In the genomic region with DNA sequence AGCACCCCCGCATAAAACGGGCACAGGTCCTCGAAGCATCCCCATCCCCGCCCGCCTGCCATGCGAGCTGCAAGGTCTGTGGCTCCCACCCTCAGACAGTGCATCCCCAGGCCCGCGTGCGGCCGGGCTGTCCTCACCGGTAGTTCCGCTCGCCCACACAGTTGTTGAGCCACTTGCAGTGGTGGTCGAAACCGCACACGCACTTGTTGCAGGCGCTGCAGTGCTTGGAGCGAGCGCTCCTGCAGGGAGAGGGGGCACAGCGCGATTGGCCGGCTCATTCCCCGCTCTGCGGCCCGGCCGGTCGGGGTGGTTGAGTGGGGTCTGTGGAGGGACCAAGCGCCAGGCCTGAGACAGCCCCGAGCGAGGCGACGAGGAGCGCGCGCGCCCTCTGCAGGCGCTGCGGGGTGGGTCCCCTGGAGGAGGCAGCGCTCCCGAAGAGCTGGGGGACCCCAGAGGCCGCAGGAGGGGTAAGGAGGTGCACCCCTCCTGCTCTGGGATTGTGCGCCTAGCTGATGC, we compare ENCODE assay signal across 8 cellular contexts. TPM values are rescaled to one million over a fixed set of nuclear protein-coding genes. Genes with fewer than 3 reads are reported as not detected.
DNase-seq lines count a peak whose midpoint lies in the region; ATAC-seq and TF ChIP-seq lines count a peak whose summit lies in the region.

No MANE protein-coding gene starts in this region.

- no peak overlapping the region for H3K4me3 ChIP-seq in AG10803 (ENCODE audit: low read length)
- no peak overlapping the region for H3K4me3 ChIP-seq in Karpas-422 (ENCODE audit: low read length)
- no peak overlapping the region for H3K4me3 ChIP-seq in gastrocnemius medialis
- no peak overlapping the region for H3K4me3 ChIP-seq in SJCRH30

- H3K4me2 ChIP-seq in Karpas-422 (ENCODE audit: low read depth, low read length, poor library complexity, severe bottlenecking) = no peak overlapping the region

- intact Hi-C loops in left cardiac atrium (cut with DNase I) = loop anchor here in 1 of 2 donors (10.0 kb wide), 1 partner anchor 134 kb away; no protein-coding TSS in a partner anchor
- intact Hi-C loops in gastrocnemius medialis (cut with DNase I; ENCODE audit: low total_unique reads) = no loop called here

- DNase-seq in AG10803 (ENCODE audit: low read depth) (no peak), Karpas-422 (peak; percentile 87), left cardiac atrium (peak; percentile 62), gastrocnemius medialis (no peak), NCI-H1092 treated with DMSO at 0.1 percent for 48 hours (lab: John Stamatoyannopoulos, UW) (no peak), SJCRH30 (no peak), NCI-H2227 treated with DMSO at 0.1 percent for 48 hours (lab: John Stamatoyannopoulos, UW) (no peak)
- peak; percentile 13 for DNase-seq in activated effector memory CD4-positive, alpha-beta T cell treated with Interleukin-2 at 50 U/mL for 16 hours

- no peak overlapping the region; the same call in 1 of the 2 replicates for H2AFZ ChIP-seq in Karpas-422 (ENCODE audit: low read length)

- H3K79me2 ChIP-seq in Karpas-422 (ENCODE audit: low read length) = no peaks in the 10 kb centered on the region

- TF ChIP-seq CTCF in AG10803 (conservative IDR thresholded peaks at IDR 0.05; ENCODE audit: low read length) (peak; percentile 56), gastrocnemius medialis (IDR thresholded peaks at IDR 0.05 in 4 of 5, conservative IDR thresholded peaks at IDR 0.05 in 1 of 5) (peak; percentile 16 to 65 (median 56))

- H3K9ac ChIP-seq in Karpas-422 (ENCODE audit: low read length) = no peak overlapping the region

- no peaks in the 10 kb centered on the region for H4K20me1 ChIP-seq in Karpas-422 (ENCODE audit: insufficient read depth, low read depth, low read length)

- no peaks in the 10 kb centered on the region for H3K9me2 ChIP-seq in Karpas-422 (replicated peaks; ENCODE audit: insufficient read depth, low read length)

- in situ Hi-C loops in gastrocnemius medialis (cut with MboI; ENCODE audit: low sequenced_read_pairs in 4 of 4) = no loop called here

- H3K27me3 ChIP-seq in Karpas-422 (ENCODE audit: low read length) (no peaks in the 10 kb centered on the region), gastrocnemius medialis (no peaks in the 10 kb centered on the region), SJCRH30 (no peaks in the 10 kb centered on the region)

- H3K36me3 ChIP-seq in Karpas-422 (ENCODE audit: insufficient read depth, low read length) (no peaks in the 10 kb centered on the region), gastrocnemius medialis (no peaks in the 10 kb centered on the region), SJCRH30 (no peaks in the 10 kb centered on the region)

- ATAC-seq in left cardiac atrium (peak; percentile 31 to 36), gastrocnemius medialis (no peak)

- H3K4me1 ChIP-seq in Karpas-422 (ENCODE audit: low read length) (peaks cover 13% of the 10 kb centered on the region), gastrocnemius medialis (peaks cover 35% of the 10 kb centered on the region in 2 donors), SJCRH30 (peaks cover 34% of the 10 kb centered on the region)

- no peaks in the 10 kb centered on the region for H3K9me3 ChIP-seq in Karpas-422 (ENCODE audit: low read length)
- no peaks in the 10 kb centered on the region for H3K9me3 ChIP-seq in gastrocnemius medialis
- H3K9me3 ChIP-seq in SJCRH30 (replicated peaks) = no peaks in the 10 kb centered on the region

- no peak overlapping the region for H3K27ac ChIP-seq in Karpas-422 (ENCODE audit: low read length)
- H3K27ac ChIP-seq in gastrocnemius medialis = no peak overlapping the region
- no peak overlapping the region for H3K27ac ChIP-seq in SJCRH30

- no peak for TF ChIP-seq POLR2A in gastrocnemius medialis (IDR thresholded peaks at IDR 0.05)

RNA-seq across cellular contexts. Expression of a gene that starts 6.0 kb away (rescaled TPM):
- not detected in 2 replicates for total RNA-seq in Karpas-422 (2014; rRNA removed; shearing (Covaris generic); ENCODE audit: low replicate concordance)
- total RNA-seq in left cardiac atrium (10 to 100 TPM; 22.9 to 40.1 TPM), gastrocnemius medialis (10 to 100 TPM in 2 of 4 donors, 1 to 10 TPM in 2; 2.2 to 31.9 (median 7.1) TPM)
- 34.6 and 38.3 TPM in 2 replicates for total RNA-seq in SJCRH30 (2014; rRNA removed; shearing (Covaris generic))

RNA-seq across cellular contexts. Expression of a gene that starts 17.0 kb away (rescaled TPM):
- total RNA-seq in Karpas-422 (2014; rRNA removed; shearing (Covaris generic); ENCODE audit: low replicate concordance) = 0.11 TPM in 1 of 2 replicates, not detected in the other
- 1 to 10 TPM; 4.6 to 6.8 TPM for total RNA-seq in left cardiac atrium
- total RNA-seq in gastrocnemius medialis = 10 to 100 TPM in 1 of 4 donors, 1 to 10 TPM in 3; 4.4 to 11.0 (median 8.9) TPM
- total RNA-seq in SJCRH30 (2014; rRNA removed; shearing (Covaris generic)) = 0.10 TPM in 1 of 2 replicates, not detected in the other

RNA-seq across cellular contexts. Expression of a gene that starts 31.6 kb away (rescaled TPM):
- not detected in 2 replicates for total RNA-seq in Karpas-422 (2014; rRNA removed; shearing (Covaris generic); ENCODE audit: low replicate concordance)
- total RNA-seq in left cardiac atrium (1 to 10 TPM in 1 of 2 donors, not detected in 1; 1.6 TPM), gastrocnemius medialis (1 to 10 TPM in 2 of 4 donors, not detected in 2; 2.3 to 4.1 TPM)
- total RNA-seq in SJCRH30 (2014; rRNA removed; shearing (Covaris generic)) = 0.61 and 1.1 TPM in 2 replicates

Comparison
In these comparisons a context has a peak if more than half of its experiments do, and no peak if none do; other contexts are left out.
1. DNase-seq: peak in Karpas-422 (single experiment), activated effector memory CD4-positive, alpha-beta T cell treated with Interleukin-2 at 50 U/mL for 16 hours (single experiment) and left cardiac atrium (single experiment); none in AG10803 (single experiment), gastrocnemius medialis (0 of 2), NCI-H1092 treated with DMSO at 0.1 percent for 48 hours (single experiment), SJCRH30 (0 of 2) and NCI-H2227 treated with DMSO at 0.1 percent for 48 hours (single experiment).
2. ATAC-seq: peak in left cardiac atrium (2 of 2); none in gastrocnemius medialis (0 of 2).